Comparison of ENCODE assay signal across 20 cellular contexts in genomic region chr4:52844596-52844995, GRCh38.
"Had no signal": no experiment of that assay in that cellular context is flagged by ENCODE, and none has a peak within 500 bp of the region (broad histone marks: within the 10 kb centered on the region; RNA-seq: fewer than 3 reads in every experiment).

No MANE protein-coding gene starts in this region.

- H3K4me3 Mint-ChIP-seq: activated CD4-positive, alpha-beta memory T cell treated with anti-CD3 and anti-CD28 coated beads for 36 hours; activated CD4-positive, alpha-beta T cell treated with anti-CD3 and anti-CD28 coated beads, Interleukin-2, amount 10 ng/mL, durations not matched to agents 7 days and 5 days; activated naive CD8-positive, alpha-beta T cell treated with anti-CD3 and anti-CD28 coated beads for 36 hours; activated T-helper 1 cell treated with anti-CD3 and anti-CD28 coated beads, Interleukin-12 subunit alpha, Interleukin-12 subunit beta, Interleukin-2, Interleukin-4 antibody, amounts not matched to agents 30 ng/mL and 10 ng/mL and 1 ng/mL, durations not matched to agents 14 hours and 24 hours and 36 hours had no signal

- H3K9me3 Mint-ChIP-seq: activated CD4-positive, alpha-beta memory T cell treated with anti-CD3 and anti-CD28 coated beads for 36 hours; activated CD4-positive, alpha-beta T cell treated with anti-CD3 and anti-CD28 coated beads, Interleukin-2, amount 10 ng/mL, durations not matched to agents 7 days and 5 days; activated naive CD8-positive, alpha-beta T cell treated with anti-CD3 and anti-CD28 coated beads for 36 hours; activated T-helper 1 cell treated with anti-CD3 and anti-CD28 coated beads, Interleukin-12 subunit alpha, Interleukin-12 subunit beta, Interleukin-2, Interleukin-4 antibody, amounts not matched to agents 30 ng/mL and 10 ng/mL and 1 ng/mL, durations not matched to agents 14 hours and 24 hours and 36 hours had no signal

- DNase-seq: activated CD4-positive, alpha-beta memory T cell treated with anti-CD3 and anti-CD28 coated beads for 36 hours; activated CD4-positive, alpha-beta T cell treated with anti-CD3 and anti-CD28 coated beads, Interleukin-2, amount 10 ng/mL, durations not matched to agents 7 days and 5 days; activated CD4-positive, CD25-positive, alpha-beta regulatory T cell treated with anti-CD3 and anti-CD28 coated beads, Interleukin-2, amount 50 U/mL, for 72 hours; activated CD8-positive, alpha-beta memory T cell treated with anti-CD3 and anti-CD28 coated beads for 24 hours; activated effector memory CD4-positive, alpha-beta T cell treated with anti-CD3 and anti-CD28 coated beads, Interleukin-2, amount 50 U/mL, for 16 hours; activated naive CD4-positive, alpha-beta T cell treated with Interleukin-2 at 50 U/mL for 16 hours; activated naive CD8-positive, alpha-beta T cell treated with anti-CD3 and anti-CD28 coated beads for 36 hours; brain microvascular endothelial cell; cerebellar nuclear complex; MG63; NCI-H1092 treated with DMSO at 0.1 percent for 48 hours; NCI-H1417 treated with DMSO at 0.1 percent for 48 hours; NCI-H1694 treated with DMSO at 0.1 percent for 48 hours; NCI-H2029 treated with DMSO at 0.1 percent for 48 hours; NCI-H510A treated with DMSO at 0.1 percent for 48 hours; NCI-H69; SHP77; SW 1271 had no signal

- H3K4me1 Mint-ChIP-seq: activated naive CD8-positive, alpha-beta T cell treated with anti-CD3 and anti-CD28 coated beads for 36 hours had no signal

- H3K27ac Mint-ChIP-seq: activated CD4-positive, alpha-beta memory T cell treated with anti-CD3 and anti-CD28 coated beads for 36 hours; activated CD4-positive, alpha-beta T cell treated with anti-CD3 and anti-CD28 coated beads, Interleukin-2, amount 10 ng/mL, durations not matched to agents 7 days and 5 days; activated naive CD8-positive, alpha-beta T cell treated with anti-CD3 and anti-CD28 coated beads for 36 hours; activated T-helper 1 cell treated with anti-CD3 and anti-CD28 coated beads, Interleukin-12 subunit alpha, Interleukin-12 subunit beta, Interleukin-2, Interleukin-4 antibody, amounts not matched to agents 30 ng/mL and 10 ng/mL and 1 ng/mL, durations not matched to agents 14 hours and 24 hours and 36 hours had no signal

- H3K36me3 Mint-ChIP-seq: activated CD4-positive, alpha-beta memory T cell treated with anti-CD3 and anti-CD28 coated beads for 36 hours; activated naive CD8-positive, alpha-beta T cell treated with anti-CD3 and anti-CD28 coated beads for 36 hours had no signal

- ATAC-seq: SK-N-SH treated with all-trans-retinoic acid at 6 μM for 48 hours had no signal

- H3K27me3 Mint-ChIP-seq: activated CD4-positive, alpha-beta T cell treated with anti-CD3 and anti-CD28 coated beads, Interleukin-2, amount 10 ng/mL, durations not matched to agents 7 days and 5 days had no signal
